Comparison of ENCODE assay signal across 1 cellular context in genomic region chr18:69885381-69885780, GRCh38.
TF ChIP-seq lines count a peak whose summit lies in the region.

No MANE protein-coding gene starts in this region.

TF ChIP-seq in H1, 55 proteins besides CTCF, POLR2A, EP300 and RAD21 (continued from another document):
- no peak for TF ChIP-seq SAP30 (IDR thresholded peaks at IDR 0.05; ENCODE audit: insufficient read depth, insufficient replicate concordance, low read length)
- no peak for TF ChIP-seq FOSL1 (IDR thresholded peaks at IDR 0.05; ENCODE audit: insufficient read depth, low read depth, low read length)
- TF ChIP-seq PHF8 (conservative IDR thresholded peaks at IDR 0.05; ENCODE audit: low read depth, low read length): no peak
- no peak for TF ChIP-seq KDM1A (IDR thresholded peaks at IDR 0.05; ENCODE audit: borderline replicate concordance, low read length)
- TF ChIP-seq E2F6 (IDR thresholded peaks at IDR 0.05): no peak
- TF ChIP-seq TAF1 (IDR thresholded peaks at IDR 0.05; ENCODE audit: low read depth, low read length): no peak
- TF ChIP-seq JUN (IDR thresholded peaks at IDR 0.05; ENCODE audit: low read depth, low read length): no peak
- no peak for TF ChIP-seq NANOG (IDR thresholded peaks at IDR 0.05; ENCODE audit: insufficient read depth, low read depth, low read length, poor library complexity, severe bottlenecking)
